Comparison of ENCODE assay signal across 1 cellular context in the genomic region with DNA sequence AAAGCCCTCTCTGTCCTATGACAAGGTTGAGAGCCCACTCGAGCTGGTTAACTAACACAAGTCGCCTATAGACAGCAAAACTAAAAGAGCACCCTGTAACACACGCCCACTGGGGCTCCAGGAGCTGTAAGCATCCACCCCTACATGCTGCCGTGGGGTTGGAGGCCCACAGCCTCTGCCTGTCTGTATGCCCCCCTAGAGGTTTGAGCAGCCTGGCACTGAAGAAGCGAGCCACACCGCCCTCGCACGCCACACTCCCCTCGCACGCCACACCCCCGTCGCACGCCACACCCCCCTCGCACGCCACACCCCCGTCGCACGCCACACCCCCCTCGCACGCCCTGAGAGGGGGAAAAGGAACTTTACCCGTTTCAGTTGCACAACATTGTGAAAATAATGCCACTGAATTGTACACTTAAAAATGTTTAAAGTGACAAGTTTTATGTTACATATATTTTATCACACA.
TF ChIP-seq lines count a peak whose summit lies in the region.

No MANE protein-coding gene starts in this region.

TF ChIP-seq in GM12878, 131 proteins besides CTCF, POLR2A, EP300 and RAD21 (continued from another document):
- TF ChIP-seq, protein P1, sequence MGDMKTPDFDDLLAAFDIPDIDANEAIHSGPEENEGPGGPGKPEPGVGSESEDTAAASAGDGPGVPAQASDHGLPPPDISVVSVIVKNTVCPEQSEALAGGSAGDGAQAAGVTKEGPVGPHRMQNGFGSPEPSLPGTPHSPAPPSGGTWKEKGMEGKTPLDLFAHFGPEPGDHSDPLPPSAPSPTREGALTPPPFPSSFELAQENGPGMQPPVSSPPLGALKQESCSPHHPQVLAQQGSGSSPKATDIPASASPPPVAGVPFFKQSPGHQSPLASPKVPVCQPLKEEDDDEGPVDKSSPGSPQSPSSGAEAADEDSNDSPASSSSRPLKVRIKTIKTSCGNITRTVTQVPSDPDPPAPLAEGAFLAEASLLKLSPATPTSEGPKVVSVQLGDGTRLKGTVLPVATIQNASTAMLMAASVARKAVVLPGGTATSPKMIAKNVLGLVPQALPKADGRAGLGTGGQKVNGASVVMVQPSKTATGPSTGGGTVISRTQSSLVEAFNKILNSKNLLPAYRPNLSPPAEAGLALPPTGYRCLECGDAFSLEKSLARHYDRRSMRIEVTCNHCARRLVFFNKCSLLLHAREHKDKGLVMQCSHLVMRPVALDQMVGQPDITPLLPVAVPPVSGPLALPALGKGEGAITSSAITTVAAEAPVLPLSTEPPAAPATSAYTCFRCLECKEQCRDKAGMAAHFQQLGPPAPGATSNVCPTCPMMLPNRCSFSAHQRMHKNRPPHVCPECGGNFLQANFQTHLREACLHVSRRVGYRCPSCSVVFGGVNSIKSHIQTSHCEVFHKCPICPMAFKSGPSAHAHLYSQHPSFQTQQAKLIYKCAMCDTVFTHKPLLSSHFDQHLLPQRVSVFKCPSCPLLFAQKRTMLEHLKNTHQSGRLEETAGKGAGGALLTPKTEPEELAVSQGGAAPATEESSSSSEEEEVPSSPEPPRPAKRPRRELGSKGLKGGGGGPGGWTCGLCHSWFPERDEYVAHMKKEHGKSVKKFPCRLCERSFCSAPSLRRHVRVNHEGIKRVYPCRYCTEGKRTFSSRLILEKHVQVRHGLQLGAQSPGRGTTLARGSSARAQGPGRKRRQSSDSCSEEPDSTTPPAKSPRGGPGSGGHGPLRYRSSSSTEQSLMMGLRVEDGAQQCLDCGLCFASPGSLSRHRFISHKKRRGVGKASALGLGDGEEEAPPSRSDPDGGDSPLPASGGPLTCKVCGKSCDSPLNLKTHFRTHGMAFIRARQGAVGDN (IDR thresholded peaks at IDR 0.05): no peak
- TF ChIP-seq TARDBP (IDR thresholded peaks at IDR 0.05; ENCODE audit: borderline replicate concordance) (no peak), HDAC2 (IDR thresholded peaks at IDR 0.05) (no peak), E2F8 (IDR thresholded peaks at IDR 0.05; ENCODE audit: low read depth, partially characterized antibody) (no peak), IRF4 (IDR thresholded peaks at IDR 0.05; ENCODE audit: low read depth, low read length) (no peak), FOXM1 (IDR thresholded peaks at IDR 0.05; ENCODE audit: low read depth, low read length) (no peak), TBL1XR1 (IDR thresholded peaks at IDR 0.05; ENCODE audit: low read depth, low read length) (no peak), POLR2AphosphoS5 (IDR thresholded peaks at IDR 0.05; ENCODE audit: low read length) (no peak)
- TF ChIP-seq, protein P2, sequence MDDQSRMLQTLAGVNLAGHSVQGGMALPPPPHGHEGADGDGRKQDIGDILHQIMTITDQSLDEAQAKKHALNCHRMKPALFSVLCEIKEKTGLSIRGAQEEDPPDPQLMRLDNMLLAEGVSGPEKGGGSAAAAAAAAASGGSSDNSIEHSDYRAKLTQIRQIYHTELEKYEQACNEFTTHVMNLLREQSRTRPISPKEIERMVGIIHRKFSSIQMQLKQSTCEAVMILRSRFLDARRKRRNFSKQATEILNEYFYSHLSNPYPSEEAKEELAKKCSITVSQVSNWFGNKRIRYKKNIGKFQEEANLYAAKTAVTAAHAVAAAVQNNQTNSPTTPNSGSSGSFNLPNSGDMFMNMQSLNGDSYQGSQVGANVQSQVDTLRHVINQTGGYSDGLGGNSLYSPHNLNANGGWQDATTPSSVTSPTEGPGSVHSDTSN (IDR thresholded peaks at IDR 0.05; ENCODE audit: insufficient replicate concordance, low read depth, low read length): no peak
- TF ChIP-seq, protein P3, sequence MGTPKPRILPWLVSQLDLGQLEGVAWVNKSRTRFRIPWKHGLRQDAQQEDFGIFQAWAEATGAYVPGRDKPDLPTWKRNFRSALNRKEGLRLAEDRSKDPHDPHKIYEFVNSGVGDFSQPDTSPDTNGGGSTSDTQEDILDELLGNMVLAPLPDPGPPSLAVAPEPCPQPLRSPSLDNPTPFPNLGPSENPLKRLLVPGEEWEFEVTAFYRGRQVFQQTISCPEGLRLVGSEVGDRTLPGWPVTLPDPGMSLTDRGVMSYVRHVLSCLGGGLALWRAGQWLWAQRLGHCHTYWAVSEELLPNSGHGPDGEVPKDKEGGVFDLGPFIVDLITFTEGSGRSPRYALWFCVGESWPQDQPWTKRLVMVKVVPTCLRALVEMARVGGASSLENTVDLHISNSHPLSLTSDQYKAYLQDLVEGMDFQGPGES (IDR thresholded peaks at IDR 0.05): no peak
